13 cellular contexts compared by ENCODE assay signal in the genomic region with DNA sequence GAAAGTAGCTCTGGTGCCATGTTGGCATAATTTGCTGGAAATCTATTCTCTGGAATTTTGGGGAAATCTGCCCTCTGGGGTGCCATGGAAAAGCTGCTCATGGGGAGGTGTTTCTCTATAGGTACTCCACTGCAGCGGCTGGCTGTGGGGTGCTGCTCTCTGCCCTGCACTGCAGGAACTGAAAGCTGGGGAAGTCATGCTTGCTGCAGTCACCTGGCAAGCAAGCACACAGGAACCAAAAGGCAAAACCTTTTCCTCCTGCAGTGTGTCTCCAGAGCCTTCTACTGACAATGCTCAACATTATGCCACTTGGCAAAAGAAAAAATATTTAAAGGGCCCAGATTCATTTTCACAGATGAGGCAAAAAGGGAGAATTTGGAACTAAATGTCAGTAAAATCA.
DNase-seq lines count a peak whose midpoint lies in the region; ATAC-seq and FAIRE-seq lines count a peak whose summit lies in the region.
"Had no signal": no experiment of that assay in that cellular context is flagged by ENCODE, and none has a peak within 500 bp of the region (broad histone marks: within the 10 kb centered on the region; RNA-seq: fewer than 3 reads in every experiment).

No MANE protein-coding gene starts in this region.

- in situ Hi-C loops in KBM-7 (cut with MboI; ENCODE audit: low pct_unique_long_range_greater_than_20kb, low sequenced_read_pairs), result no loop called here

- DNase-seq in NAMALWA (ENCODE audit: low spot score), result peak; percentile 36
- no peak for DNase-seq in SKM-1 treated with dmso at 0.1 percent for 144 hours (lab: John Stamatoyannopoulos, UW; ENCODE audit: unreplicated experiment)
- no peak for DNase-seq in KBM-7
- DNase-seq in RCC 7860 (ENCODE audit: low spot score), result no peak
- no peak for DNase-seq in NCI-H1048 (lab: John Stamatoyannopoulos, UW)
- DNase-seq: activated naive CD8-positive, alpha-beta T cell treated with anti-CD3 and anti-CD28 coated beads, Interleukin-2, amount 10 ng/mL, durations not matched to agents 7 days and 5 days; dermis blood vessel endothelial cell; NCI-H526; stimulated activated naive CD4-positive, alpha-beta T cell treated with Interleukin-2 at 50 U/mL for 16 hours had no signal

- ATAC-seq in GM18511 (IDR thresholded peaks at IDR 0.05; ENCODE audit: unreplicated experiment), result peak; percentile 99
- peak; percentile 99 for ATAC-seq in GM21360 (IDR thresholded peaks at IDR 0.05; ENCODE audit: unreplicated experiment)
- ATAC-seq in HG02970 (IDR thresholded peaks at IDR 0.05; ENCODE audit: low FRiP score, unreplicated experiment), result peak; percentile 66
- ATAC-seq: left lobe of liver had no signal

- FAIRE-seq in RCC 7860 (lab: Jason Lieb, UNC), result no peak
